31 cellular contexts compared by ENCODE assay signal in the genomic region with DNA sequence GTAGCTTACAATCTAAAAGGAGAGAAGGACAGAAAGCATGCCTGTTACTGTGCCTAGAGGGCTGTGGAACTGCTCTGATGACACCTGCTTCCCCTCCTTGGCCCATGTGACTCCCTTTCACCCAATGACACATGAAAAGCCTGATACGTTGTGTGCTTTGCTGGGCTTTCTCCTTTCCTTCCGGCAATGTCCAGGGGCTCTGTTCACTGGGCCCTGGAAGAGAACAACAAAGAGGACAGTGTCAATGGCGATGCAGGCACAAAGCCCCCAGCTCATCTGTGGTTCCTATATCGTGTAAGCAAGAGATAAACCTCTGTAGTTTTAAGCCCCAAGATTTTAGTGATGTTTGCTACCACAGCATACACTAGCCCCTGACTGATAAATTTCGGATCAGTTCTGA.
"Had no signal": no experiment of that assay in that cellular context is flagged by ENCODE, and none has a peak within 500 bp of the region (broad histone marks: within the 10 kb centered on the region; RNA-seq: fewer than 3 reads in every experiment).

No MANE protein-coding gene starts in this region.

- DNase-seq: activated CD4-positive, alpha-beta T cell treated with anti-CD3 and anti-CD28 coated beads, Interleukin-2, amount 10 ng/mL, durations not matched to agents 24 days and 14 days; activated CD4-positive, alpha-beta T cell treated with anti-CD3 and anti-CD28 coated beads, Interleukin-2, amount 50 U/mL, for 4 hours; activated CD8-positive, alpha-beta T cell treated with anti-CD3 and anti-CD28 coated beads for 36 hours; activated effector memory CD4-positive, alpha-beta T cell treated with anti-CD3 and anti-CD28 coated beads, Interleukin-2, amount 50 U/mL, for 16 hours; activated naive CD4-positive, alpha-beta T cell; activated naive CD4-positive, alpha-beta T cell treated with anti-CD3 and anti-CD28 coated beads, Interleukin-2, amount 50 U/mL, for 16 hours; activated naive CD8-positive, alpha-beta T cell treated with anti-CD3 and anti-CD28 coated beads for 36 hours; activated T-cell treated with anti-CD3 and anti-CD28 coated beads, Interleukin-2, amount 50 U/mL, for 1 hour; activated T-cell treated with anti-CD3 and anti-CD28 coated beads, Interleukin-2, amount 50 U/mL, for 72 hours; amniotic stem cell; Karpas-422; NCI-H1048; NCI-H1105 treated with DMSO at 0.1 percent for 48 hours; NCI-H1436; NCI-H1694; NCI-H1930; NCI-H2081 treated with DMSO at 0.1 percent for 48 hours; NCI-H345; NCI-H510A; NCI-H526; NCI-H748 treated with DMSO at 0.1 percent for 48 hours; PC-9 had no signal

- H3K4me2 ChIP-seq: PC-9 had no signal

- H3K27me3 ChIP-seq: ascending aorta, cardiac muscle cell had no signal

- H3K4me3 Mint-ChIP-seq: activated CD4-positive, alpha-beta T cell treated with anti-CD3 and anti-CD28 coated beads, Interleukin-2, amount 10 ng/mL, durations not matched to agents 24 days and 14 days; activated CD8-positive, alpha-beta T cell treated with anti-CD3 and anti-CD28 coated beads for 36 hours; activated naive CD8-positive, alpha-beta T cell treated with anti-CD3 and anti-CD28 coated beads for 36 hours; activated T-cell treated with anti-CD3 and anti-CD28 coated beads, Interleukin-2, amount 50 U/mL, for 72 hours; activated T-helper 17 cell treated with anti-CD3 and anti-CD28 coated beads, Interleukin-2, amount 50 U/mL, for 72 hours; central memory CD8-positive, alpha-beta T cell; T-helper 1 cell treated with Interleukin-12 subunit alpha and Interleukin-12 subunit beta and Interleukin-4 antibody, amounts not matched to agents 30 μg/mL and 1 μg/mL, for 36 hours; T-helper 2 cell treated with Interferon-gamma antibody and Interleukin-4, amounts not matched to agents 5 μg/mL and 100 μg/mL, for 36 hours had no signal

- H3K4me1 ChIP-seq: ascending aorta had no signal

- H3K36me3 ChIP-seq: ascending aorta, cardiac muscle cell had no signal

- H3K36me3 Mint-ChIP-seq: activated naive CD8-positive, alpha-beta T cell treated with anti-CD3 and anti-CD28 coated beads for 36 hours had no signal

- ATAC-seq: activated CD8-positive, alpha-beta T cell treated with anti-CD3 and anti-CD28 coated beads for 36 hours; activated T-cell treated with anti-CD3 and anti-CD28 coated beads, Interleukin-2, amount 50 U/mL, for 72 hours; activated T-helper 17 cell treated with anti-CD3 and anti-CD28 coated beads, Interleukin-2, amount 50 U/mL, for 72 hours; Right ventricle myocardium inferior had no signal

- H2AFZ ChIP-seq: PC-9 had no signal

- H3K27me3 Mint-ChIP-seq: activated CD4-positive, alpha-beta T cell treated with anti-CD3 and anti-CD28 coated beads, Interleukin-2, amount 10 ng/mL, durations not matched to agents 24 days and 14 days; activated CD8-positive, alpha-beta T cell treated with anti-CD3 and anti-CD28 coated beads for 36 hours; activated naive CD8-positive, alpha-beta T cell treated with anti-CD3 and anti-CD28 coated beads for 36 hours; activated T-helper 17 cell treated with anti-CD3 and anti-CD28 coated beads, Interleukin-2, amount 50 U/mL, for 72 hours; central memory CD8-positive, alpha-beta T cell had no signal

- H3K9me3 ChIP-seq: ascending aorta had no signal

- H3K4me3 ChIP-seq: ascending aorta, cardiac muscle cell, PC-9, SK-N-MC had no signal

- H3K27ac Mint-ChIP-seq: activated CD4-positive, alpha-beta T cell treated with anti-CD3 and anti-CD28 coated beads, Interleukin-2, amount 10 ng/mL, durations not matched to agents 24 days and 14 days; activated CD8-positive, alpha-beta T cell treated with anti-CD3 and anti-CD28 coated beads for 36 hours; activated naive CD8-positive, alpha-beta T cell treated with anti-CD3 and anti-CD28 coated beads for 36 hours; activated T-cell treated with anti-CD3 and anti-CD28 coated beads, Interleukin-2, amount 50 U/mL, for 72 hours; activated T-helper 17 cell treated with anti-CD3 and anti-CD28 coated beads, Interleukin-2, amount 50 U/mL, for 72 hours; T-helper 1 cell treated with Interleukin-12 subunit alpha and Interleukin-12 subunit beta and Interleukin-4 antibody, amounts not matched to agents 30 μg/mL and 1 μg/mL, for 36 hours; T-helper 2 cell treated with Interferon-gamma antibody and Interleukin-4, amounts not matched to agents 5 μg/mL and 100 μg/mL, for 36 hours had no signal

- H3K4me1 Mint-ChIP-seq: activated CD4-positive, alpha-beta T cell treated with anti-CD3 and anti-CD28 coated beads, Interleukin-2, amount 10 ng/mL, durations not matched to agents 24 days and 14 days; activated naive CD8-positive, alpha-beta T cell treated with anti-CD3 and anti-CD28 coated beads for 36 hours; activated T-helper 17 cell treated with anti-CD3 and anti-CD28 coated beads, Interleukin-2, amount 50 U/mL, for 72 hours; central memory CD8-positive, alpha-beta T cell had no signal

- H3K27ac ChIP-seq: ascending aorta, cardiac muscle cell, PC-9, RWPE1, SK-N-MC had no signal
